ENCODE assay signal across 8 cellular contexts in the genomic region with DNA sequence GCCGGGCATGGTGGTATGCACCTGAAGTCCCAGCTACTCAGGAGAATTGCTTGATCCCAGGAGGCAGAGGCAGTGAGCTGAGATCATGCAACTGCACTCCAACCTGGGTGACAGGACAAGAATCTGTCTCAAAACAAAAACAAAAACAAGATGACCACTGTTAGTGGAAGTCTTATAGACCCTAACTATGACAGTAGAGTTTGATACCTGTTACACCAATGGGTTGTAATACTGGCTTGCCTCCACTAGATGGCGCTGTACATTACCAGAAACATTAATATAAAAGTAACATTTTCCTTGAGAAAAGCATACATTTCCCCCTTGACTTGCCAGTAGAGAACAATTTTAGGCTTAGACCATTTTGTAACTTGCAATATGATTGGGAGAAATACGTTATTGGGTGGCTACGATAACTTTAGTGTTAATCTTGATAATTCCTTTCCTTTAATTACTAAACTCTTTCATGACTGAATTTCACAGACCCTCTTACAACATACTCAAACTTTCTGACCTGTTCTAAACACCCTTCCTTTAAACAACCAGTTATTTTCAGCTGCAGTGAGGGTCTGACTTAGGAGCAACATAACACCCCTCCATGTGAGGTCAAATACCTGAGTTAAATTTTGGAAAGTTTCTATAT. TPM values are rescaled to one million over a fixed set of nuclear protein-coding genes. Genes with fewer than 3 reads are reported as not detected.
DNase-seq lines count a peak whose midpoint lies in the region; ATAC-seq and TF ChIP-seq lines count a peak whose summit lies in the region.
"Had no signal": no experiment of that assay in that cellular context is flagged by ENCODE, and none has a peak within 500 bp of the region (broad histone marks: within the 10 kb centered on the region; RNA-seq: fewer than 3 reads in every experiment).

No MANE protein-coding gene starts in this region.

- no peak overlapping the region for H3K4me3 ChIP-seq in cardiac fibroblast (replicated peaks in 1 of 2; ENCODE audit: low read depth in 2 of 2, low read length in 2 of 2)

- ATAC-seq in T-cell (replicated peaks in 1 of 4), result peak in 2 of 4 experiments; percentile 26 to 45
- no peak for ATAC-seq in stimulated activated naive CD8-positive, alpha-beta T cell treated with anti-CD3 and anti-CD28 coated beads, Interleukin-15, amount 100 ng/mL, for 72 hours

- H3K27ac Mint-ChIP-seq in T-cell (no peak overlapping the region), mesothelial cell of epicardium (no peak overlapping the region)
- no peak overlapping the region for H3K27ac Mint-ChIP-seq in stimulated activated naive CD8-positive, alpha-beta T cell treated with anti-CD3 and anti-CD28 coated beads, Interleukin-15, amount 100 ng/mL, for 72 hours

- peak; percentile 67 for TF ChIP-seq RAD21 in Ishikawa (IDR thresholded peaks at IDR 0.05; ENCODE audit: low read depth)

- H3K4me3 Mint-ChIP-seq in T-cell (no peak overlapping the region), mesothelial cell of epicardium (no peak overlapping the region)
- H3K4me3 Mint-ChIP-seq in stimulated activated naive CD8-positive, alpha-beta T cell treated with anti-CD3 and anti-CD28 coated beads, Interleukin-15, amount 100 ng/mL, for 72 hours, result no peak overlapping the region
- H3K4me3 Mint-ChIP-seq: central memory CD8-positive, alpha-beta T cell had no signal

- no peaks in the 10 kb centered on the region for H3K4me1 Mint-ChIP-seq in T-cell
- no peaks in the 10 kb centered on the region for H3K4me1 Mint-ChIP-seq in mesothelial cell of epicardium
- no peaks in the 10 kb centered on the region for H3K4me1 Mint-ChIP-seq in stimulated activated naive CD8-positive, alpha-beta T cell treated with anti-CD3 and anti-CD28 coated beads, Interleukin-15, amount 100 ng/mL, for 72 hours
- H3K4me1 Mint-ChIP-seq: central memory CD8-positive, alpha-beta T cell had no signal

- H3K27me3 Mint-ChIP-seq in T-cell, result peaks cover 0 to 1% of the 10 kb centered on the region in 2 donors
- no peaks in the 10 kb centered on the region for H3K27me3 Mint-ChIP-seq in mesothelial cell of epicardium (ENCODE audit: low read depth)
- H3K27me3 Mint-ChIP-seq in stimulated activated naive CD8-positive, alpha-beta T cell treated with anti-CD3 and anti-CD28 coated beads, Interleukin-15, amount 100 ng/mL, for 72 hours, result no peaks in the 10 kb centered on the region

- peaks cover 0 to 7% (median 7%) of the 10 kb centered on the region in 3 donors for H3K9me3 Mint-ChIP-seq in T-cell
- peaks cover 27% of the 10 kb centered on the region for H3K9me3 Mint-ChIP-seq in mesothelial cell of epicardium
- H3K9me3 Mint-ChIP-seq in stimulated activated naive CD8-positive, alpha-beta T cell treated with anti-CD3 and anti-CD28 coated beads, Interleukin-15, amount 100 ng/mL, for 72 hours, result peaks cover 0 to 14% of the 10 kb centered on the region in 2 donors
- H3K9me3 Mint-ChIP-seq: central memory CD8-positive, alpha-beta T cell had no signal

- TF ChIP-seq CTCF in cardiac fibroblast (IDR thresholded peaks at IDR 0.05; ENCODE audit: low read depth, low read length) (peak; percentile 75), mesothelial cell of epicardium (IDR thresholded peaks at IDR 0.05; ENCODE audit: unreplicated experiment) (peak; percentile 80)

- H3K36me3 Mint-ChIP-seq in T-cell (no peaks in the 10 kb centered on the region), mesothelial cell of epicardium (peaks cover 13% of the 10 kb centered on the region)

- TF ChIP-seq EP300 in Ishikawa (IDR thresholded peaks at IDR 0.05; ENCODE audit: borderline replicate concordance), result no peak

- CTCF ChIA-PET in T-cell (lab: Charles Lee), result interaction anchor here (0.5 to 1.1 kb wide), 8 partner anchors 8 to 254 kb away, joined by 3 to 6 read pairs (median 4); no protein-coding TSS in a partner anchor

- POLR2A ChIA-PET in T-cell (lab: Charles Lee), result no interaction called here

- peak; percentile 13 for DNase-seq in GDM1 (lab: John Stamatoyannopoulos, UW)
- peak in 28 of 34 experiments; percentile 11 to 58 (median 33) for DNase-seq in T-cell
- peak; percentile 54 to 59 for DNase-seq in cardiac fibroblast (ENCODE audit: low read depth in 2 of 2)
- DNase-seq in mesothelial cell of epicardium (ENCODE audit: low spot score in 2 of 2, unreplicated experiment in 2 of 2), result no peak
- peak; percentile 37 to 38 for DNase-seq in stimulated activated naive CD8-positive, alpha-beta T cell treated with anti-CD3 and anti-CD28 coated beads, Interleukin-15, amount 100 ng/mL, for 72 hours
- no peak for DNase-seq in NCI-H1436 (lab: John Stamatoyannopoulos, UW)

TF ChIP-seq in Ishikawa, 13 proteins besides CTCF, POLR2A, EP300 and RAD21:
- TF ChIP-seq, protein P1, sequence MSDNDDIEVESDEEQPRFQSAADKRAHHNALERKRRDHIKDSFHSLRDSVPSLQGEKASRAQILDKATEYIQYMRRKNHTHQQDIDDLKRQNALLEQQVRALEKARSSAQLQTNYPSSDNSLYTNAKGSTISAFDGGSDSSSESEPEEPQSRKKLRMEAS (IDR thresholded peaks at IDR 0.05), result no peak
- TF ChIP-seq EGR1 (IDR thresholded peaks at IDR 0.05), result no peak
- no peak for TF ChIP-seq CEBPB (IDR thresholded peaks at IDR 0.05)
- no peak for TF ChIP-seq FOXM1 (IDR thresholded peaks at IDR 0.05; ENCODE audit: borderline replicate concordance, low read depth)
- TF ChIP-seq, protein P2, sequence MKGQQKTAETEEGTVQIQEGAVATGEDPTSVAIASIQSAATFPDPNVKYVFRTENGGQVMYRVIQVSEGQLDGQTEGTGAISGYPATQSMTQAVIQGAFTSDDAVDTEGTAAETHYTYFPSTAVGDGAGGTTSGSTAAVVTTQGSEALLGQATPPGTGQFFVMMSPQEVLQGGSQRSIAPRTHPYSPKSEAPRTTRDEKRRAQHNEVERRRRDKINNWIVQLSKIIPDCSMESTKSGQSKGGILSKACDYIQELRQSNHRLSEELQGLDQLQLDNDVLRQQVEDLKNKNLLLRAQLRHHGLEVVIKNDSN (IDR thresholded peaks at IDR 0.05), result no peak
- TF ChIP-seq ZBTB7A (IDR thresholded peaks at IDR 0.05; ENCODE audit: low read depth), result no peak
- no peak for TF ChIP-seq TEAD4 (IDR thresholded peaks at IDR 0.05)
- no peak for TF ChIP-seq TAF1 (IDR thresholded peaks at IDR 0.05; ENCODE audit: low read depth)
- no peak for TF ChIP-seq NFIC (IDR thresholded peaks at IDR 0.05)
- no peak for TF ChIP-seq TCF12 (IDR thresholded peaks at IDR 0.05; ENCODE audit: low read depth)
- TF ChIP-seq CREB1 (IDR thresholded peaks at IDR 0.05; ENCODE audit: low read depth), result no peak
- no peak for TF ChIP-seq YY1 (IDR thresholded peaks at IDR 0.05; ENCODE audit: low read depth)
- TF ChIP-seq, protein P3, sequence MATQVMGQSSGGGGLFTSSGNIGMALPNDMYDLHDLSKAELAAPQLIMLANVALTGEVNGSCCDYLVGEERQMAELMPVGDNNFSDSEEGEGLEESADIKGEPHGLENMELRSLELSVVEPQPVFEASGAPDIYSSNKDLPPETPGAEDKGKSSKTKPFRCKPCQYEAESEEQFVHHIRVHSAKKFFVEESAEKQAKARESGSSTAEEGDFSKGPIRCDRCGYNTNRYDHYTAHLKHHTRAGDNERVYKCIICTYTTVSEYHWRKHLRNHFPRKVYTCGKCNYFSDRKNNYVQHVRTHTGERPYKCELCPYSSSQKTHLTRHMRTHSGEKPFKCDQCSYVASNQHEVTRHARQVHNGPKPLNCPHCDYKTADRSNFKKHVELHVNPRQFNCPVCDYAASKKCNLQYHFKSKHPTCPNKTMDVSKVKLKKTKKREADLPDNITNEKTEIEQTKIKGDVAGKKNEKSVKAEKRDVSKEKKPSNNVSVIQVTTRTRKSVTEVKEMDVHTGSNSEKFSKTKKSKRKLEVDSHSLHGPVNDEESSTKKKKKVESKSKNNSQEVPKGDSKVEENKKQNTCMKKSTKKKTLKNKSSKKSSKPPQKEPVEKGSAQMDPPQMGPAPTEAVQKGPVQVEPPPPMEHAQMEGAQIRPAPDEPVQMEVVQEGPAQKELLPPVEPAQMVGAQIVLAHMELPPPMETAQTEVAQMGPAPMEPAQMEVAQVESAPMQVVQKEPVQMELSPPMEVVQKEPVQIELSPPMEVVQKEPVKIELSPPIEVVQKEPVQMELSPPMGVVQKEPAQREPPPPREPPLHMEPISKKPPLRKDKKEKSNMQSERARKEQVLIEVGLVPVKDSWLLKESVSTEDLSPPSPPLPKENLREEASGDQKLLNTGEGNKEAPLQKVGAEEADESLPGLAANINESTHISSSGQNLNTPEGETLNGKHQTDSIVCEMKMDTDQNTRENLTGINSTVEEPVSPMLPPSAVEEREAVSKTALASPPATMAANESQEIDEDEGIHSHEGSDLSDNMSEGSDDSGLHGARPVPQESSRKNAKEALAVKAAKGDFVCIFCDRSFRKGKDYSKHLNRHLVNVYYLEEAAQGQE (IDR thresholded peaks at IDR 0.05; ENCODE audit: low read depth), result no peak

RNA-seq across cellular contexts. Expression of a gene that starts 19.5 kb away (rescaled TPM):
- total RNA-seq in T-cell, result not detected
- not detected in 3 replicates for total RNA-seq in mesothelial cell of epicardium

RNA-seq across cellular contexts. Expression of a gene that starts 56.8 kb away (rescaled TPM):
- total RNA-seq in T-cell, result 1 to 10 TPM in 3 of 5 donors, under 1 TPM in 2; 0.25 to 1.5 (median 1.2) TPM
- 42.0 to 49.9 TPM (median 46.3 TPM) in 3 replicates for total RNA-seq in mesothelial cell of epicardium

Comparison
In these comparisons a context has a peak if more than half of its experiments do, and no peak if none do; other contexts are left out.
1. DNase-seq: peak in GDM1 (single experiment), T-cell (28 of 34), cardiac fibroblast (2 of 2) and stimulated activated naive CD8-positive, alpha-beta T cell treated with anti-CD3 and anti-CD28 coated beads, Interleukin-15, amount 100 ng/mL, for 72 hours (2 of 2); none in mesothelial cell of epicardium (0 of 2) and NCI-H1436 (single experiment).
2. RNA of a gene that starts 56.8 kb away (total RNA-seq): 42.0 to 49.9 TPM in mesothelial cell of epicardium; 0.25 to 1.5 TPM in T-cell; every median in the first group is over 10 times any median in the second.